ENCODE assay signal across 8 cellular contexts in genomic region chr13:46665630-46666482, GRCh38.
DNase-seq lines count a peak whose midpoint lies in the region; ATAC-seq, FAIRE-seq and TF ChIP-seq lines count a peak whose summit lies in the region.

No MANE protein-coding gene starts in this region.

- H3K4me3 ChIP-seq in fibroblast of villous mesenchyme (ENCODE audit: low read depth, low read length) (no peak overlapping the region), stomach (no peak overlapping the region)

- H3K4me1 ChIP-seq in stomach = peaks cover 60 to 91% (median 76%) of the 10 kb centered on the region in 4 donors

- H3K4me1 Mint-ChIP-seq in activated CD4-positive, alpha-beta T cell treated with anti-CD3 and anti-CD28 coated beads for 36 hours = peaks cover 50% of the 10 kb centered on the region

- peaks cover 0 to 13% (median 11%) of the 10 kb centered on the region in 4 donors for H3K36me3 ChIP-seq in stomach

- 13 to 20% (median 15%) methylated on average over 7 of the region's 7 CpGs for WGBS in stomach, 5 donors

- peak overlapping the region; percentile 64 to 88 (median 79) for H3K27ac ChIP-seq in stomach

- peak; percentile 63 for ATAC-seq in activated CD4-positive, alpha-beta T cell treated with anti-CD3 and anti-CD28 coated beads for 36 hours

- H3K36me3 Mint-ChIP-seq in activated CD4-positive, alpha-beta T cell treated with anti-CD3 and anti-CD28 coated beads for 36 hours (ENCODE audit: low read depth) = peaks cover 10% of the 10 kb centered on the region

- FAIRE-seq in HTR-8/SVneo (lab: Jason Lieb, UNC) = no peak

- H3K4me3 Mint-ChIP-seq in activated CD4-positive, alpha-beta T cell treated with anti-CD3 and anti-CD28 coated beads for 36 hours = no peak overlapping the region

- no peaks in the 10 kb centered on the region for H3K9me3 ChIP-seq in stomach

- POLR2A ChIA-PET in activated CD4-positive, alpha-beta T cell treated with anti-CD3 and anti-CD28 coated beads for 36 hours (lab: Charles Lee) = interaction anchor here (0.6 kb wide), 1 partner anchor 661 kb away, joined by 5 read pairs; no protein-coding TSS in a partner anchor

- no peaks in the 10 kb centered on the region for H3K9me3 Mint-ChIP-seq in activated CD4-positive, alpha-beta T cell treated with anti-CD3 and anti-CD28 coated beads for 36 hours (ENCODE audit: low read depth)

- peak; percentile 30 for DNase-seq in activated CD4-positive, alpha-beta T cell treated with anti-CD3 and anti-CD28 coated beads for 36 hours
- no peak for DNase-seq in activated CD4-positive, alpha-beta T cell treated with anti-CD3 and anti-CD28 coated beads, Interleukin-2, amount 50 U/mL, for 4 hours
- DNase-seq in NCI-H526 treated with DMSO at 0.1 percent for 48 hours (lab: John Stamatoyannopoulos, UW) (peak; percentile 34), fibroblast of villous mesenchyme (ENCODE audit: low read depth) (peak; percentile 55), stomach (no peak), RKO (ENCODE audit: low spot score) (no peak), HTR-8/SVneo (ENCODE audit: insufficient read length, low spot score) (no peak)
- no peak for DNase-seq in activated CD8-positive, alpha-beta memory T cell treated with anti-CD3 and anti-CD28 coated beads, Interleukin-2, amount 50 U/mL, for 4 hours

- TF ChIP-seq CTCF in fibroblast of villous mesenchyme (IDR thresholded peaks at IDR 0.05; ENCODE audit: insufficient read depth, low read depth, low read length) (no peak), stomach (IDR thresholded peaks at IDR 0.05) (no peak)

- CTCF ChIA-PET in activated CD4-positive, alpha-beta T cell treated with anti-CD3 and anti-CD28 coated beads for 36 hours (lab: Charles Lee) = interaction anchor here (0.9 to 1.7 kb wide), 6 partner anchors 8 to 117 kb away, joined by 3 to 4 read pairs (median 3); no protein-coding TSS in a partner anchor

- H3K27me3 ChIP-seq in stomach = no peaks in the 10 kb centered on the region

- TF ChIP-seq POLR2A in stomach (IDR thresholded peaks at IDR 0.05) = no peak

- H3K27ac Mint-ChIP-seq in activated CD4-positive, alpha-beta T cell treated with anti-CD3 and anti-CD28 coated beads for 36 hours = peak overlapping the region; percentile 59

- no peak for TF ChIP-seq EP300 in stomach (IDR thresholded peaks at IDR 0.05)

- intact Hi-C loops in activated CD4-positive, alpha-beta T cell treated with anti-CD3 and anti-CD28 coated beads for 36 hours (cut with DNase I, micrococcal nuclease) = loop anchor here (2.0 to 5.0 kb wide), 5 partner anchors 13 to 114 kb away; partner anchors contain the start of gene LRCH1 (in 1 of the 2)
- intact Hi-C loops in stomach (cut with DNase I; ENCODE audit: low total_unique reads) = no loop called here

- H3K27me3 Mint-ChIP-seq in activated CD4-positive, alpha-beta T cell treated with anti-CD3 and anti-CD28 coated beads for 36 hours = no peaks in the 10 kb centered on the region

Comparison
In these comparisons a context has a peak if more than half of its experiments do, and no peak if none do; other contexts are left out.
1. DNase-seq: peak in activated CD4-positive, alpha-beta T cell treated with anti-CD3 and anti-CD28 coated beads for 36 hours (single experiment), NCI-H526 treated with DMSO at 0.1 percent for 48 hours (single experiment) and fibroblast of villous mesenchyme (single experiment); none in activated CD4-positive, alpha-beta T cell treated with anti-CD3 and anti-CD28 coated beads, Interleukin-2, amount 50 U/mL, for 4 hours (0 of 2), stomach (single experiment), RKO (single experiment), HTR-8/SVneo (single experiment) and activated CD8-positive, alpha-beta memory T cell treated with anti-CD3 and anti-CD28 coated beads, Interleukin-2, amount 50 U/mL, for 4 hours (single experiment).